In genomic region chr10:80504158-80504811, GRCh38 we compare ENCODE assay signal across 9 cellular contexts. TPM values are rescaled to one million over a fixed set of nuclear protein-coding genes. Genes with fewer than 3 reads are reported as not detected.
DNase-seq lines count a peak whose midpoint lies in the region; ATAC-seq and TF ChIP-seq lines count a peak whose summit lies in the region.
"Had no signal": no experiment of that assay in that cellular context is flagged by ENCODE, and none has a peak within 500 bp of the region (broad histone marks: within the 10 kb centered on the region; RNA-seq: fewer than 3 reads in every experiment).

No MANE protein-coding gene starts in this region.

- DNase-seq in NB4 (ENCODE audit: low read depth): peak; percentile 58
- no peak for DNase-seq in activated naive CD4-positive, alpha-beta T cell treated with anti-CD3 and anti-CD28 coated beads, Interleukin-2, amount 50 U/mL, for 72 hours (ENCODE audit: low spot score in 2 of 2)
- DNase-seq in islet precursor cell: peak; percentile 75
- DNase-seq in stimulated activated naive B cell treated with anti-CD40 and anti-IgM and Interleukin-4, amounts not matched to agents 10 μg/mL and 1 μg/mL and 100 μg/mL, for 72 hours: no peak
- no peak for DNase-seq in dedifferentiated amniotic fluid mesenchymal stem cell (ENCODE audit: extremely low spot score)
- DNase-seq in GOT3 (lab: John Stamatoyannopoulos, UW): no peak
- DNase-seq in coronary artery (ENCODE audit: low spot score): no peak
- DNase-seq: foreskin fibroblast had no signal

- TF ChIP-seq CTCF in NB4 (IDR thresholded peaks at IDR 0.05; ENCODE audit: low read depth, low read length) (no peak), coronary artery (IDR thresholded peaks at IDR 0.05) (no peak)

- peaks cover 55 to 64% of the 10 kb centered on the region in 2 donors for H3K4me1 Mint-ChIP-seq in stimulated activated naive B cell treated with anti-CD40 and anti-IgM and Interleukin-4, amounts not matched to agents 10 μg/mL and 1 μg/mL and 100 μg/mL, for 72 hours

- peak overlapping the region in 1 of 2 donors; percentile 82 for H3K27ac ChIP-seq in coronary artery

- no peak for TF ChIP-seq POLR2A in NB4 (IDR thresholded peaks at IDR 0.05; ENCODE audit: extremely low read depth, insufficient read length)

- H3K9me3 Mint-ChIP-seq in activated naive CD4-positive, alpha-beta T cell treated with anti-CD3 and anti-CD28 coated beads, Interleukin-2, amount 50 U/mL, for 72 hours: no peaks in the 10 kb centered on the region
- no peaks in the 10 kb centered on the region for H3K9me3 Mint-ChIP-seq in stimulated activated naive B cell treated with anti-CD40 and anti-IgM and Interleukin-4, amounts not matched to agents 10 μg/mL and 1 μg/mL and 100 μg/mL, for 72 hours

- peak overlapping the region; percentile 87 to 92 for H3K27ac Mint-ChIP-seq in activated naive CD4-positive, alpha-beta T cell treated with anti-CD3 and anti-CD28 coated beads, Interleukin-2, amount 50 U/mL, for 72 hours
- peak overlapping the region; percentile 15 for H3K27ac Mint-ChIP-seq in stimulated activated naive B cell treated with anti-CD40 and anti-IgM and Interleukin-4, amounts not matched to agents 10 μg/mL and 1 μg/mL and 100 μg/mL, for 72 hours

- H3K27me3 Mint-ChIP-seq in stimulated activated naive B cell treated with anti-CD40 and anti-IgM and Interleukin-4, amounts not matched to agents 10 μg/mL and 1 μg/mL and 100 μg/mL, for 72 hours: no peaks in the 10 kb centered on the region

- no peak for ATAC-seq in activated naive CD4-positive, alpha-beta T cell treated with anti-CD3 and anti-CD28 coated beads, Interleukin-2, amount 50 U/mL, for 72 hours
- peak; percentile 44 to 51 for ATAC-seq in stimulated activated naive B cell treated with anti-CD40 and anti-IgM and Interleukin-4, amounts not matched to agents 10 μg/mL and 1 μg/mL and 100 μg/mL, for 72 hours (replicated peaks)
- no peak for ATAC-seq in GM18858 (IDR thresholded peaks at IDR 0.05; ENCODE audit: unreplicated experiment)

- no peak overlapping the region for H3K4me3 Mint-ChIP-seq in stimulated activated naive B cell treated with anti-CD40 and anti-IgM and Interleukin-4, amounts not matched to agents 10 μg/mL and 1 μg/mL and 100 μg/mL, for 72 hours

- H3K4me3 ChIP-seq in NB4 (ENCODE audit: low read depth, low read length): no peak overlapping the region
- no peak overlapping the region for H3K4me3 ChIP-seq in coronary artery

- peaks cover 0 to 11% of the 10 kb centered on the region in 2 donors for H3K36me3 Mint-ChIP-seq in activated naive CD4-positive, alpha-beta T cell treated with anti-CD3 and anti-CD28 coated beads, Interleukin-2, amount 50 U/mL, for 72 hours
- peaks cover 0 to 10% of the 10 kb centered on the region in 2 donors for H3K36me3 Mint-ChIP-seq in stimulated activated naive B cell treated with anti-CD40 and anti-IgM and Interleukin-4, amounts not matched to agents 10 μg/mL and 1 μg/mL and 100 μg/mL, for 72 hours

RNA-seq across cellular contexts. Expression of gene SH2D4B, which starts 33.4 kb away (rescaled TPM):
- under 1 TPM in 1 of 2 donors, not detected in 1; 0.14 TPM for total RNA-seq in activated naive CD4-positive, alpha-beta T cell treated with anti-CD3 and anti-CD28 coated beads, Interleukin-2, amount 50 U/mL, for 72 hours

RNA-seq across cellular contexts. Expression of gene TSPAN14, which starts 50.2 kb away (rescaled TPM):
- total RNA-seq in activated naive CD4-positive, alpha-beta T cell treated with anti-CD3 and anti-CD28 coated beads, Interleukin-2, amount 50 U/mL, for 72 hours: 10 to 100 TPM; 30.7 to 53.6 TPM

Comparison
In these comparisons a context has a peak if more than half of its experiments do, and no peak if none do; other contexts are left out.
1. DNase-seq: peak in NB4 (single experiment) and islet precursor cell (single experiment); none in activated naive CD4-positive, alpha-beta T cell treated with anti-CD3 and anti-CD28 coated beads, Interleukin-2, amount 50 U/mL, for 72 hours (0 of 2), stimulated activated naive B cell treated with anti-CD40 and anti-IgM and Interleukin-4, amounts not matched to agents 10 μg/mL and 1 μg/mL and 100 μg/mL, for 72 hours (single experiment), dedifferentiated amniotic fluid mesenchymal stem cell (single experiment), GOT3 (single experiment) and coronary artery (single experiment).
2. ATAC-seq: peak in stimulated activated naive B cell treated with anti-CD40 and anti-IgM and Interleukin-4, amounts not matched to agents 10 μg/mL and 1 μg/mL and 100 μg/mL, for 72 hours (2 of 2); none in activated naive CD4-positive, alpha-beta T cell treated with anti-CD3 and anti-CD28 coated beads, Interleukin-2, amount 50 U/mL, for 72 hours (0 of 2) and GM18858 (single experiment).